In the genomic region with DNA sequence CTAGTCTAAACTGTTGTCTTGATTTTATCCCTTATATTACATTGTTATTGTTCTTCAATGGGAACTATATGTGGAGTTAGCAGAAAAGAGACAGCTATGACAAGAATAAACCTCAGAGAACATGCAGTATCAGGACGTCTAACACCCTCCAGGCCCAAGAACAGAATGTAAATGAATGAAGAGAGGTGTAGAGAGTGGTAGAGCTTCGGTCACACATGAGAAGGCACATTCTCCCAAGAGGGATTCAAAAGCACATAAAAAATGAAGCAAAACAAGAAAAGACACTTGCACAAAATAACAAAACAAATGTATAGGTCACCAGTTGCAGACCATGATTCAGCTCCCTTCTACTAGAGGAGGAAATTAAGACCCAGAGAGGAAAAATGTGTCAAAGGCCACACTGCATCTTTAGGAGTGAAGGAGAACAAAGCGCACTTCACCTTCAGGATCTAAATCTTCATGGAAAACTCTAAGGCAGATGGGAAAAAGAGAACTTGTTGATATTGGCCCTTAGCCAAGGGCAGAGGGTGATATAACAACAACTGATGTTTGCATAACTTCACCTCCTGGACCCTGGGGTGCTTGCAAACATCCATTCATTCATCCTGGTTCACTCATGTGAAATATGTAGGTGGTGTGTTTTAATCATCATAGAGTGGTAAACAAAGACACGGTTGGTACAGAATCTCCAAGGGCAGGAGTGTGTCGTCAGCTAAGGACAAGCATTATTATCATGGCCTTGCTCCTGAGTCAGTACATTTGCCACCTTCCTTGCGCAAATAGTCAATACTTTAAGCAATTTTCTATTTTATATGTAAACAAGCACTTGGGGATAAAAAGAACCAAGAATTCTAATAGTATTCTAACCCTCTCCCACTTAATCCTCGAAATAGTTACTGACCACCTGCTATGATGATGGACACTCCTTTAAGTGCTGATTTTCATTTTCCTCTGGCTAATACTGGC, we compare ENCODE assay signal across 9 cellular contexts. TPM values are rescaled to one million over a fixed set of nuclear protein-coding genes. Genes with fewer than 3 reads are reported as not detected.
DNase-seq lines count a peak whose midpoint lies in the region; ATAC-seq and TF ChIP-seq lines count a peak whose summit lies in the region.
"Had no signal": no experiment of that assay in that cellular context is flagged by ENCODE, and none has a peak within 500 bp of the region (broad histone marks: within the 10 kb centered on the region; RNA-seq: fewer than 3 reads in every experiment).

No MANE protein-coding gene starts in this region.

- H3K4me3 Mint-ChIP-seq in naive B cell (peak overlapping the region in 2 of 8 donors; percentile 39 to 42), T-helper 17 cell (no peak overlapping the region)

- peak; percentile 54 for ATAC-seq in GM19397 (IDR thresholded peaks at IDR 0.05; ENCODE audit: unreplicated experiment)
- peak; percentile 50 for ATAC-seq in HG03439 (IDR thresholded peaks at IDR 0.05; ENCODE audit: unreplicated experiment)
- peak; percentile 30 to 45 for ATAC-seq in naive B cell (ENCODE audit: low read depth in 2 of 2)
- ATAC-seq in T-helper 17 cell, result no peak

- POLR2A ChIA-PET in RWPE1 (lab: Yijun Ruan, JAX; ENCODE audit: low non-redundant PET), result no interaction called here

- TF ChIP-seq CTCF in RWPE1 (conservative IDR thresholded peaks at IDR 0.05; ENCODE audit: low read depth), result no peak

- no peaks in the 10 kb centered on the region for H3K9me3 ChIP-seq in T-helper 17 cell (ENCODE audit: control insufficient read depth, low read length, poor library complexity, severe bottlenecking)

- H3K27ac Mint-ChIP-seq in naive B cell, result peak overlapping the region in 1 of 6 donors; percentile 64
- no peak overlapping the region for H3K27ac Mint-ChIP-seq in T-helper 17 cell

- CTCF ChIA-PET in RWPE1 (lab: Yijun Ruan, JAX), result no interaction called here

- H3K36me3 Mint-ChIP-seq in naive B cell (no peaks in the 10 kb centered on the region), T-helper 17 cell (ENCODE audit: low read depth) (peaks cover 1% of the 10 kb centered on the region)

- DNase-seq in RWPE1 (ENCODE audit: low spot score), result peak; percentile 6
- no peak for DNase-seq in naive B cell
- no peak for DNase-seq in 8988T
- no peak for DNase-seq in mesenteric fat pad (ENCODE audit: low spot score)
- no peak for DNase-seq in foreskin melanocyte
- no peak for DNase-seq in T-helper 17 cell
- DNase-seq: right cardiac atrium had no signal

- H3K27me3 Mint-ChIP-seq in naive B cell (no peaks in the 10 kb centered on the region), T-helper 17 cell (no peaks in the 10 kb centered on the region)

- no peaks in the 10 kb centered on the region for H3K9me3 Mint-ChIP-seq in naive B cell

- H3K4me1 Mint-ChIP-seq in naive B cell, result peaks cover 13 to 27% (median 19%) of the 10 kb centered on the region in 3 donors
- H3K4me1 Mint-ChIP-seq in T-helper 17 cell, result peaks cover 32% of the 10 kb centered on the region

- no peak overlapping the region for H3K27ac ChIP-seq in RWPE1

RNA-seq across cellular contexts. Expression of a gene that starts 8.8 kb away (rescaled TPM):
- polyA plus RNA-seq in naive B cell (ENCODE audit: low read depth in 6 of 6), result under 1 TPM in 1 of 6 donors, not detected in 5; 0.35 TPM
- total RNA-seq in mesenteric fat pad (0.87 TPM), T-helper 17 cell (1 to 10 TPM; 1.7 to 2.3 TPM)
